Comparison of ENCODE assay signal across 1 cellular context in genomic region chr9:135992486-135993408, GRCh38.
TF ChIP-seq lines count a peak whose summit lies in the region.

No MANE protein-coding gene starts in this region.

TF ChIP-seq in HepG2, 621 proteins besides CTCF, POLR2A, EP300 and RAD21 (continued from another document and continues in another):
- TF ChIP-seq ZBTB49 (CRISPR knock-in tag; IDR thresholded peaks at IDR 0.05; ENCODE audit: borderline replicate concordance) = 0 out of 2 replicates have a peak, but pooled peaks have one; percentile 42
- TF ChIP-seq GLMP (CRISPR knock-in tag; IDR thresholded peaks at IDR 0.05; ENCODE audit: borderline replicate concordance) = no peak
- peak; percentile 60; the same call in 1 of the 2 replicates for TF ChIP-seq ZNF224 (CRISPR knock-in tag; IDR thresholded peaks at IDR 0.05)
- TF ChIP-seq REL (CRISPR knock-in tag; conservative IDR thresholded peaks at IDR 0.05) = no peak
- TF ChIP-seq NFRKB (IDR thresholded peaks at IDR 0.05) = no peak
- TF ChIP-seq HOXD1 (CRISPR knock-in tag; IDR thresholded peaks at IDR 0.05) = peak; percentile 69; the same call in 1 of the 2 replicates
- no peak for TF ChIP-seq ATF5 (CRISPR knock-in tag; IDR thresholded peaks at IDR 0.05; ENCODE audit: low read depth)
- TF ChIP-seq RAD51 (IDR thresholded peaks at IDR 0.05; ENCODE audit: borderline replicate concordance) = no peak
- TF ChIP-seq CCDC6 (CRISPR knock-in tag; IDR thresholded peaks at IDR 0.05) = no peak
- TF ChIP-seq SAP130 (CRISPR knock-in tag; IDR thresholded peaks at IDR 0.05; ENCODE audit: low read depth) = peak; percentile 91
- no peak; the same call in 1 of the 2 replicates for TF ChIP-seq ZNF605 (CRISPR knock-in tag; IDR thresholded peaks at IDR 0.05)
- peak; percentile 77 for TF ChIP-seq FOXP4 (CRISPR knock-in tag; IDR thresholded peaks at IDR 0.05)
- no peak for TF ChIP-seq RFX5 (IDR thresholded peaks at IDR 0.05; ENCODE audit: low read depth, low read length)
- peak; percentile 47; the same call in 1 of the 2 replicates for TF ChIP-seq KLF12 (CRISPR knock-in tag; IDR thresholded peaks at IDR 0.05; ENCODE audit: borderline replicate concordance)
- no peak for TF ChIP-seq PAX8 (CRISPR knock-in tag; IDR thresholded peaks at IDR 0.05; ENCODE audit: borderline replicate concordance)
- peak; percentile 59 for TF ChIP-seq AHR (CRISPR knock-in tag; IDR thresholded peaks at IDR 0.05)
- no peak for TF ChIP-seq HES4 (CRISPR knock-in tag; IDR thresholded peaks at IDR 0.05; ENCODE audit: borderline replicate concordance)
- no peak for TF ChIP-seq MBD4 (IDR thresholded peaks at IDR 0.05; ENCODE audit: borderline replicate concordance, low read length)
- peak; percentile 24; the same call in 1 of the 2 replicates for TF ChIP-seq ZNF431 (CRISPR knock-in tag; IDR thresholded peaks at IDR 0.05; ENCODE audit: borderline replicate concordance, low read depth)
- TF ChIP-seq HHEX (CRISPR knock-in tag; IDR thresholded peaks at IDR 0.05) = no peak
- peak; percentile 35 for TF ChIP-seq TEAD3 (CRISPR knock-in tag; optimal IDR thresholded peaks at IDR 0.05; ENCODE audit: borderline replicate concordance)
- peak; percentile 19; the same call in 1 of the 2 replicates for TF ChIP-seq SALL2 (CRISPR knock-in tag; IDR thresholded peaks at IDR 0.05)
- TF ChIP-seq ZNF784 (CRISPR knock-in tag; IDR thresholded peaks at IDR 0.05; ENCODE audit: borderline replicate concordance) = no peak
- TF ChIP-seq ETS1 (CRISPR knock-in tag; IDR thresholded peaks at IDR 0.05) = peak; percentile 80
- no peak for TF ChIP-seq ADNP (CRISPR knock-in tag; IDR thresholded peaks at IDR 0.05)
- TF ChIP-seq ZNF770 (CRISPR knock-in tag; IDR thresholded peaks at IDR 0.05) = peak; percentile 46; the same call in 1 of the 2 replicates
- no peak for TF ChIP-seq ELK4 (CRISPR knock-in tag; IDR thresholded peaks at IDR 0.05; ENCODE audit: borderline replicate concordance)
- TF ChIP-seq ZHX1 (CRISPR knock-in tag; IDR thresholded peaks at IDR 0.05; ENCODE audit: low read depth) = no peak
- TF ChIP-seq PRPF4 (IDR thresholded peaks at IDR 0.05; ENCODE audit: low read depth, low read length, poor library complexity, severe bottlenecking) = no peak
- peak; percentile 41; the same call in 1 of the 2 replicates for TF ChIP-seq PPARG (CRISPR knock-in tag; conservative IDR thresholded peaks at IDR 0.05)
- peak; percentile 66 for TF ChIP-seq ZNF652 (CRISPR knock-in tag; IDR thresholded peaks at IDR 0.05; ENCODE audit: borderline replicate concordance, low read depth)
- TF ChIP-seq TSC22D2 (CRISPR knock-in tag; IDR thresholded peaks at IDR 0.05; ENCODE audit: borderline replicate concordance) = peak; percentile 40; the same call in 1 of the 2 replicates
- TF ChIP-seq PITX1 (CRISPR knock-in tag; IDR thresholded peaks at IDR 0.05) = peak; percentile 67
- TF ChIP-seq ZNF18 (CRISPR knock-in tag; IDR thresholded peaks at IDR 0.05; ENCODE audit: insufficient replicate concordance) = peak; percentile 80
- TF ChIP-seq ZNF619 (CRISPR knock-in tag; IDR thresholded peaks at IDR 0.05) = 0 out of 2 replicates have a peak, but pooled peaks have one; percentile 23
- TF ChIP-seq ARID4A (CRISPR knock-in tag; IDR thresholded peaks at IDR 0.05; ENCODE audit: borderline replicate concordance) = peak; percentile 80
- TF ChIP-seq GFI1 (CRISPR knock-in tag; IDR thresholded peaks at IDR 0.05; ENCODE audit: borderline replicate concordance) = peak; percentile 94
- no peak for TF ChIP-seq SMAD9 (CRISPR knock-in tag; IDR thresholded peaks at IDR 0.05)
